Comparison of ENCODE assay signal across 15 cellular contexts in genomic region chr21:46046471-46046870, GRCh38.
"Had no signal": no experiment of that assay in that cellular context is flagged by ENCODE, and none has a peak within 500 bp of the region (broad histone marks: within the 10 kb centered on the region; RNA-seq: fewer than 3 reads in every experiment).

No MANE protein-coding gene starts in this region.

- DNase-seq: activated CD4-positive, alpha-beta memory T cell treated with anti-CD3 and anti-CD28 coated beads for 36 hours; activated CD4-positive, alpha-beta T cell treated with anti-CD3 and anti-CD28 coated beads for 1 hour; activated naive CD4-positive, alpha-beta T cell treated with Interleukin-2 at 50 U/mL for 16 hours; dermis blood vessel endothelial cell; endodermal cell; erythroblast; hypothalamus; mesendoderm; nephron progenitor cell; retina had no signal

- H3K36me3 ChIP-seq: pancreas, SJSA1, tibial nerve had no signal

- H3K4me1 ChIP-seq: body of pancreas, pancreas had no signal

- H3K27ac ChIP-seq: body of pancreas, pancreas, SJSA1, tibial nerve had no signal

- H3K4me3 ChIP-seq: body of pancreas, pancreas, SJSA1, tibial nerve had no signal

- H3K27me3 ChIP-seq: body of pancreas, pancreas, SJSA1, tibial nerve had no signal

- ATAC-seq: body of pancreas; pancreas; stimulated activated effector memory CD8-positive, alpha-beta T cell treated with anti-CD3 and anti-CD28 coated beads, Interleukin-12 subunit alpha, Interleukin-12 subunit beta, amount 100 ng/mL, for 72 hours had no signal

- H3K9me3 ChIP-seq: body of pancreas, pancreas, SJSA1, tibial nerve had no signal
